ENCODE assay signal across 20 cellular contexts in the genomic region with DNA sequence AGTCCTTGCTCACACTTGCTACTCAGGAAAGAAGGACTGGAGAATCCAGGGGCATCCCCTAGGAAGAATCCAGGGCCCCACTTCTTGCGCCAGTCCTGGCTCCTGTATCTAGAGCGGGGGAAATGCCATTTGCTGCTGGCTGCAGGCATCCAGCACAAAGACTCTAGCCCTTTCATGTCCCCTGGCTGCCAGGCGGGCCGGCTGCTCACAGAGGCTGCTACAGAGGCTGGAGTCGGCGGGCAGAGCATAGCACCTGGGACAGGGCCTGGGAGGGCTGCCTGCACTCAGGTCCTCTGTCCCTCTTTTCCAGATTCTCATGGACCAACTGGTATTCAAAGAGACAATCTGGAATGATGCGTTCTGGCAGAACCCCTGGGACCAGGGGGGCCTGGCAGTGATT. TPM values are rescaled to one million over a fixed set of nuclear protein-coding genes. Genes with fewer than 3 reads are reported as not detected.
DNase-seq lines count a peak whose midpoint lies in the region; ATAC-seq and TF ChIP-seq lines count a peak whose summit lies in the region.
"Had no signal": no experiment of that assay in that cellular context is flagged by ENCODE, and none has a peak within 500 bp of the region (broad histone marks: within the 10 kb centered on the region; RNA-seq: fewer than 3 reads in every experiment).

No MANE protein-coding gene starts in this region.

- DNase-seq in activated CD8-positive, alpha-beta T cell treated with anti-CD3 and anti-CD28 coated beads, Interleukin-2, amount 10 ng/mL, durations not matched to agents 7 days and 5 days, result no peak
- no peak for DNase-seq in activated CD8-positive, alpha-beta T cell treated with anti-CD3 and anti-CD28 coated beads for 36 hours
- DNase-seq in endodermal cell, result peak; percentile 48
- no peak for DNase-seq in mesothelial cell of epicardium (ENCODE audit: low spot score in 2 of 2, unreplicated experiment in 2 of 2)
- DNase-seq in HUDEP-2 (lab: John Stamatoyannopoulos, UW; ENCODE audit: unreplicated experiment in 76 of 76), result no peak
- DNase-seq: activated CD8-positive, alpha-beta memory T cell treated with anti-CD3 and anti-CD28 coated beads for 24 hours; cerebellar nuclear complex; DMS79 treated with DMSO at 0.1 percent for 48 hours; gastrocnemius medialis; NCI-H1105 treated with DMSO at 0.1 percent for 48 hours; NCI-H774; T-cell; uterus had no signal

- WGBS in endodermal cell (ENCODE audit: insufficient coverage in 1 of 2, insufficient read length in 1 of 2), 2 experiments, result 92 to 100% methylated on average over 7 of the region's 7 CpGs

- H3K27ac ChIP-seq in endodermal cell (ENCODE audit: low read depth, low read length), result no peak overlapping the region
- H3K27ac ChIP-seq in temporal lobe (ENCODE audit: low read depth, low read length), result peak overlapping the region; percentile 98
- H3K27ac ChIP-seq: gastrocnemius medialis, KMS-11, uterus had no signal

- intact Hi-C loops in activated CD8-positive, alpha-beta T cell treated with anti-CD3 and anti-CD28 coated beads for 36 hours (cut with micrococcal nuclease), result no loop called here

- H3K9me3 Mint-ChIP-seq in activated CD8-positive, alpha-beta T cell treated with anti-CD3 and anti-CD28 coated beads, Interleukin-2, amount 10 ng/mL, durations not matched to agents 7 days and 5 days (ENCODE audit: insufficient read depth), result no peaks in the 10 kb centered on the region
- H3K9me3 Mint-ChIP-seq in activated CD8-positive, alpha-beta T cell treated with anti-CD3 and anti-CD28 coated beads for 36 hours, result no peaks in the 10 kb centered on the region
- H3K9me3 Mint-ChIP-seq in endodermal cell (no peaks in the 10 kb centered on the region), mesothelial cell of epicardium (no peaks in the 10 kb centered on the region)
- H3K9me3 Mint-ChIP-seq: T-cell had no signal

- no peaks in the 10 kb centered on the region for H3K27me3 ChIP-seq in endodermal cell (ENCODE audit: control insufficient read depth, insufficient read depth, low read length, poor library complexity, severe bottlenecking)
- H3K27me3 ChIP-seq: gastrocnemius medialis, uterus had no signal

- peak overlapping the region; percentile 31 for H3K9ac ChIP-seq in endodermal cell (ENCODE audit: extremely low read depth, low read length, poor library complexity, severe bottlenecking)
- H3K9ac ChIP-seq: KMS-11 had no signal

- no peak overlapping the region for H3K4me3 ChIP-seq in endodermal cell (ENCODE audit: low read length)
- H3K4me3 ChIP-seq: gastrocnemius medialis, uterus had no signal

- peaks cover 45% of the 10 kb centered on the region for H3K36me3 ChIP-seq in endodermal cell (ENCODE audit: control insufficient read depth, insufficient read depth, low read length)
- H3K36me3 ChIP-seq: uterus had no signal

- POLR2A ChIA-PET in activated CD8-positive, alpha-beta T cell treated with anti-CD3 and anti-CD28 coated beads, Interleukin-2, amount 10 ng/mL, durations not matched to agents 7 days and 5 days (lab: Charles Lee), result interaction anchor here (1.1 to 1.5 kb wide), 2 partner anchors 10 to 20 kb away, joined by 3 to 9 read pairs; partner anchors contain the start of genes RECQL5 and SAP30BP
- POLR2A ChIA-PET in activated CD8-positive, alpha-beta T cell treated with anti-CD3 and anti-CD28 coated beads for 36 hours (lab: Charles Lee), result interaction anchor here (0.9 to 1.0 kb wide), 2 partner anchors 13 to 14 kb away, joined by 3 to 4 read pairs; partner anchors contain the start of gene SMIM5

- no peak overlapping the region for H3K4me3 Mint-ChIP-seq in activated CD8-positive, alpha-beta T cell treated with anti-CD3 and anti-CD28 coated beads, Interleukin-2, amount 10 ng/mL, durations not matched to agents 7 days and 5 days
- no peak overlapping the region for H3K4me3 Mint-ChIP-seq in activated CD8-positive, alpha-beta T cell treated with anti-CD3 and anti-CD28 coated beads for 36 hours
- H3K4me3 Mint-ChIP-seq in endodermal cell (no peak overlapping the region), mesothelial cell of epicardium (no peak overlapping the region)
- H3K4me3 Mint-ChIP-seq: CD14-positive monocyte, T-cell had no signal

- H3K27ac Mint-ChIP-seq in activated CD8-positive, alpha-beta T cell treated with anti-CD3 and anti-CD28 coated beads, Interleukin-2, amount 10 ng/mL, durations not matched to agents 7 days and 5 days, result peak overlapping the region; percentile 87
- H3K27ac Mint-ChIP-seq in activated CD8-positive, alpha-beta T cell treated with anti-CD3 and anti-CD28 coated beads for 36 hours, result no peak overlapping the region
- H3K27ac Mint-ChIP-seq in endodermal cell (peak overlapping the region; percentile 99), mesothelial cell of epicardium (peak overlapping the region; percentile 96)
- H3K27ac Mint-ChIP-seq: T-cell had no signal

- TF ChIP-seq CTCF in activated CD8-positive, alpha-beta T cell treated with anti-CD3 and anti-CD28 coated beads for 36 hours (IDR thresholded peaks at IDR 0.05), result no peak
- TF ChIP-seq CTCF in endodermal cell (conservative IDR thresholded peaks at IDR 0.05), result no peak
- TF ChIP-seq CTCF in mesothelial cell of epicardium (IDR thresholded peaks at IDR 0.05; ENCODE audit: unreplicated experiment), result no peak

- CTCF ChIA-PET in activated CD8-positive, alpha-beta T cell treated with anti-CD3 and anti-CD28 coated beads, Interleukin-2, amount 10 ng/mL, durations not matched to agents 7 days and 5 days (lab: Charles Lee), result interaction anchor here (0.9 to 6.6 kb wide), 6 partner anchors 8 to 106 kb away, joined by 4 to 98 read pairs (median 22); partner anchors contain the start of gene SMIM5
- CTCF ChIA-PET in activated CD8-positive, alpha-beta T cell treated with anti-CD3 and anti-CD28 coated beads for 36 hours (lab: Charles Lee), result interaction anchor here (2.0 to 6.8 kb wide), 4 partner anchors 9 to 102 kb away, joined by 9 to 52 read pairs (median 29); partner anchors contain the start of gene SMIM5

- H3K36me3 Mint-ChIP-seq in activated CD8-positive, alpha-beta T cell treated with anti-CD3 and anti-CD28 coated beads, Interleukin-2, amount 10 ng/mL, durations not matched to agents 7 days and 5 days (ENCODE audit: low read depth), result peaks cover 14% of the 10 kb centered on the region
- H3K36me3 Mint-ChIP-seq in activated CD8-positive, alpha-beta T cell treated with anti-CD3 and anti-CD28 coated beads for 36 hours (ENCODE audit: low read depth), result peaks cover 15% of the 10 kb centered on the region
- H3K36me3 Mint-ChIP-seq in endodermal cell (ENCODE audit: low read depth), result peaks cover 45% of the 10 kb centered on the region
- peaks cover 18% of the 10 kb centered on the region for H3K36me3 Mint-ChIP-seq in mesothelial cell of epicardium

- ATAC-seq in activated CD8-positive, alpha-beta T cell treated with anti-CD3 and anti-CD28 coated beads, Interleukin-2, amount 10 ng/mL, durations not matched to agents 7 days and 5 days, result no peak
- ATAC-seq in activated CD8-positive, alpha-beta T cell treated with anti-CD3 and anti-CD28 coated beads for 36 hours, result no peak
- no peak for ATAC-seq in HG03175 (IDR thresholded peaks at IDR 0.05; ENCODE audit: unreplicated experiment)
- ATAC-seq in GM19452 (IDR thresholded peaks at IDR 0.05; ENCODE audit: unreplicated experiment), result no peak
- ATAC-seq: gastrocnemius medialis had no signal

- no peaks in the 10 kb centered on the region for H3K9me3 ChIP-seq in endodermal cell (ENCODE audit: control insufficient read depth, low read length)
- H3K9me3 ChIP-seq: gastrocnemius medialis, uterus had no signal

- no peaks in the 10 kb centered on the region for H3K27me3 Mint-ChIP-seq in activated CD8-positive, alpha-beta T cell treated with anti-CD3 and anti-CD28 coated beads, Interleukin-2, amount 10 ng/mL, durations not matched to agents 7 days and 5 days (ENCODE audit: low read depth)
- H3K27me3 Mint-ChIP-seq in activated CD8-positive, alpha-beta T cell treated with anti-CD3 and anti-CD28 coated beads for 36 hours, result no peaks in the 10 kb centered on the region
- H3K27me3 Mint-ChIP-seq in endodermal cell (ENCODE audit: insufficient read depth) (no peaks in the 10 kb centered on the region), mesothelial cell of epicardium (ENCODE audit: low read depth) (no peaks in the 10 kb centered on the region)
- H3K27me3 Mint-ChIP-seq: T-cell had no signal

- H3K4me1 ChIP-seq in endodermal cell (ENCODE audit: control insufficient read depth, insufficient read depth, low read length), result peaks cover 11% of the 10 kb centered on the region
- H3K4me1 ChIP-seq: gastrocnemius medialis, uterus had no signal

- H3K4me1 Mint-ChIP-seq in activated CD8-positive, alpha-beta T cell treated with anti-CD3 and anti-CD28 coated beads, Interleukin-2, amount 10 ng/mL, durations not matched to agents 7 days and 5 days (ENCODE audit: low read depth), result peaks cover 25% of the 10 kb centered on the region
- peaks cover 4% of the 10 kb centered on the region for H3K4me1 Mint-ChIP-seq in activated CD8-positive, alpha-beta T cell treated with anti-CD3 and anti-CD28 coated beads for 36 hours (ENCODE audit: low read depth)
- H3K4me1 Mint-ChIP-seq in endodermal cell, result peaks cover 18% of the 10 kb centered on the region
- H3K4me1 Mint-ChIP-seq in mesothelial cell of epicardium, result peaks cover 29% of the 10 kb centered on the region

RNA-seq across cellular contexts. Expression of gene SMIM5, which starts 13.8 kb away (rescaled TPM):
- total RNA-seq in activated CD8-positive, alpha-beta T cell treated with anti-CD3 and anti-CD28 coated beads, Interleukin-2, amount 10 ng/mL, durations not matched to agents 7 days and 5 days, result under 1 TPM in 1 of 2 experiments, not detected in 1; 0.31 TPM
- under 1 TPM; 0.07 to 0.25 TPM for total RNA-seq in activated CD8-positive, alpha-beta T cell treated with anti-CD3 and anti-CD28 coated beads for 36 hours
- total RNA-seq in endodermal cell (under 1 TPM in 1 of 2 donors, not detected in 1; 0.40 TPM), mesothelial cell of epicardium (0.95 to 1.7 TPM (median 1.5 TPM) in 3 replicates), temporal lobe (0.49 TPM)
- polyA plus RNA-seq in endodermal cell (2013, experiment 1 of 2), result not detected
- not detected for polyA plus RNA-seq in endodermal cell (2013, experiment 2 of 2)
- total RNA-seq: endothelial cell of umbilical vein, RPMI7951 had no signal
- polyA plus RNA-seq: endothelial cell of umbilical vein had no signal

RNA-seq across cellular contexts. Expression of gene RECQL5, which starts 19.9 kb away (rescaled TPM):
- total RNA-seq in activated CD8-positive, alpha-beta T cell treated with anti-CD3 and anti-CD28 coated beads, Interleukin-2, amount 10 ng/mL, durations not matched to agents 7 days and 5 days, result 10 to 100 TPM; 37.6 to 43.9 TPM
- total RNA-seq in activated CD8-positive, alpha-beta T cell treated with anti-CD3 and anti-CD28 coated beads for 36 hours, result 10 to 100 TPM; 33.3 to 34.2 TPM
- 10 to 100 TPM; 54.3 TPM for total RNA-seq in endodermal cell
- 40.1 TPM for polyA plus RNA-seq in endodermal cell (2013, experiment 1 of 2)
- polyA plus RNA-seq in endodermal cell (2013, experiment 2 of 2), result 32.4 TPM
- 56.9 to 63.3 TPM (median 62.6 TPM) in 3 replicates for total RNA-seq in mesothelial cell of epicardium
- total RNA-seq in temporal lobe, result 6.6 TPM

RNA-seq across cellular contexts. Expression of gene SAP30BP, which starts 20.1 kb away (rescaled TPM):
- total RNA-seq in activated CD8-positive, alpha-beta T cell treated with anti-CD3 and anti-CD28 coated beads, Interleukin-2, amount 10 ng/mL, durations not matched to agents 7 days and 5 days, result 10 to 100 TPM; 88.7 to 93.7 TPM
- total RNA-seq in activated CD8-positive, alpha-beta T cell treated with anti-CD3 and anti-CD28 coated beads for 36 hours, result 10 to 100 TPM; 73.0 to 75.8 TPM
- total RNA-seq in endodermal cell (100 to 1,000 TPM in 1 of 2 donors, 10 to 100 TPM in 1; 96.5 to 113 TPM), mesothelial cell of epicardium (96.0 to 109 TPM (median 106 TPM) in 3 replicates), temporal lobe (36.1 TPM)
- polyA plus RNA-seq in endodermal cell (2013, experiment 1 of 2), result 93.1 TPM
- polyA plus RNA-seq in endodermal cell (2013, experiment 2 of 2), result 95.4 TPM

RNA-seq across cellular contexts. Expression of gene MYO15B, which starts 59.5 kb away (rescaled TPM):
- 10 to 100 TPM; 26.9 to 27.8 TPM for total RNA-seq in activated CD8-positive, alpha-beta T cell treated with anti-CD3 and anti-CD28 coated beads, Interleukin-2, amount 10 ng/mL, durations not matched to agents 7 days and 5 days
- 10 to 100 TPM; 24.9 to 28.7 TPM for total RNA-seq in activated CD8-positive, alpha-beta T cell treated with anti-CD3 and anti-CD28 coated beads for 36 hours
- total RNA-seq in endodermal cell (100 to 1,000 TPM in 1 of 2 donors, 10 to 100 TPM in 1; 89.0 to 123 TPM), mesothelial cell of epicardium (257 to 281 TPM (median 277 TPM) in 3 replicates), temporal lobe (20.4 TPM)
- polyA plus RNA-seq in endodermal cell (2013, experiment 1 of 2), result 22.2 TPM
- polyA plus RNA-seq in endodermal cell (2013, experiment 2 of 2), result 14.5 TPM
- total RNA-seq: RPMI7951 had no signal
